ENCODE assay signal across 24 cellular contexts in genomic region chr1:58566339-58566738, GRCh38. TPM values are rescaled to one million over a fixed set of nuclear protein-coding genes. Genes with fewer than 3 reads are reported as not detected.
DNase-seq lines count a peak whose midpoint lies in the region; ATAC-seq, FAIRE-seq and TF ChIP-seq lines count a peak whose summit lies in the region.
"Had no signal": no experiment of that assay in that cellular context is flagged by ENCODE, and none has a peak within 500 bp of the region (broad histone marks: within the 10 kb centered on the region; RNA-seq: fewer than 3 reads in every experiment).

No MANE protein-coding gene starts in this region.

- no peak for TF ChIP-seq RAD21 in K562 (CRISPR knock-in tag; conservative IDR thresholded peaks at IDR 0.05 in 1 of 2, IDR thresholded peaks at IDR 0.05 in 1 of 2)

- ATAC-seq in K562: no peak
- no peak for ATAC-seq in GM18520 (IDR thresholded peaks at IDR 0.05; ENCODE audit: unreplicated experiment)
- ATAC-seq: GM12878 had no signal

- WGBS in K562 (ENCODE audit: insufficient coverage, low coverage, missing lambda C conversion rate): 20% methylated on average over 3 of the region's 3 CpGs

- H4K20me1 ChIP-seq in K562 (replicated peaks; ENCODE audit: control insufficient read depth, insufficient read depth, low read length): no peaks in the 10 kb centered on the region
- H4K20me1 ChIP-seq: BLaER1 had no signal

- no peaks in the 10 kb centered on the region for H3K9me3 ChIP-seq in HAP-1
- no peaks in the 10 kb centered on the region for H3K9me3 ChIP-seq in K562 (replicated peaks; ENCODE audit: control insufficient read depth, insufficient read depth, low read depth, low read length)
- H3K9me3 ChIP-seq: BE2C, BLaER1 had no signal

- no peak overlapping the region for H3K27ac ChIP-seq in K562 (ENCODE audit: extremely low read depth, low read depth, low read length)
- H3K27ac ChIP-seq: BLaER1 had no signal

- no peaks in the 10 kb centered on the region for H3K9me1 ChIP-seq in K562 (ENCODE audit: control insufficient read depth, insufficient read depth, low read length)

- H3K27me3 ChIP-seq in HAP-1 (ENCODE audit: low read depth) (no peaks in the 10 kb centered on the region), K562 (ENCODE audit: control insufficient read depth in 2 of 2, insufficient read depth in 2 of 2, low read length in 2 of 2) (peaks cover 3 to 4% of the 10 kb centered on the region in 2 experiments; a peak in 1 of 5 replicates)
- H3K27me3 ChIP-seq: BE2C, BLaER1 had no signal

- TF ChIP-seq EP300 in K562 (IDR thresholded peaks at IDR 0.05; ENCODE audit: low read length): no peak

- H3K9ac ChIP-seq in K562 (ENCODE audit: insufficient read depth in 1 of 2, low read depth in 2 of 2, low read length in 2 of 2): no peak overlapping the region
- H3K9ac ChIP-seq: BLaER1 had no signal

- POLR2A ChIA-PET in K562 (lab: Yijun Ruan, JAX): interaction anchor here (0.6 kb wide), 1 partner anchor 183 kb away, joined by 3 read pairs; no protein-coding TSS in a partner anchor

- no peak for TF ChIP-seq CTCF in K562 (IDR thresholded peaks at IDR 0.05 in 2 of 3, conservative IDR thresholded peaks at IDR 0.05 in 1 of 3; ENCODE audit: insufficient read depth in 2 of 3, low read depth in 1 of 3, low read length in 3 of 3)

- intact Hi-C loops in K562 (cut with micrococcal nuclease): no loop called here

- H3K4me3 ChIP-seq in HAP-1 (no peak overlapping the region), K562 (no peak overlapping the region)
- H3K4me3 ChIP-seq: BLaER1, GM12878 had no signal

- peak; percentile 14 to 60 for DNase-seq in HAP-1 (ENCODE audit: low spot score in 2 of 2)
- DNase-seq in K562 (ENCODE audit: extremely low read depth in 1 of 4, low spot score in 3 of 4): no peak
- no peak for DNase-seq in D341Med (ENCODE audit: low spot score)
- no peak for DNase-seq in G401 (ENCODE audit: low spot score)
- DNase-seq: 8988T; ACHN; BE2C; C1 segment of cervical spinal cord; CD4-positive, alpha-beta memory T cell; CD4-positive, CD25-positive, alpha-beta regulatory T cell; CD8-positive, alpha-beta memory T cell; COR-L47; DMS79 treated with DMSO at 0.1 percent for 48 hours; GDM1 had no signal

- in situ Hi-C loops in HAP-1 (cut with MboI; ENCODE audit: low sequenced_read_pairs): no loop called here
- in situ Hi-C loops in K562 (cut with MboI): no loop called here
- in situ Hi-C loops in G401 (cut with HindIII; ENCODE audit: low sequenced_read_pairs): no loop called here

- peak overlapping the region; percentile 39; the same call in 1 of the 2 replicates for H2AFZ ChIP-seq in K562 (ENCODE audit: low read depth, low read length)

- no peak overlapping the region for H3K4me2 ChIP-seq in K562 (ENCODE audit: insufficient read depth, low read length)
- H3K4me2 ChIP-seq: BLaER1 had no signal

- no peak for TF ChIP-seq POLR2A in K562 (conservative IDR thresholded peaks at IDR 0.05)

- FAIRE-seq in K562 (lab: Jason Lieb, UNC): no peak
- FAIRE-seq: A204.1, D721Med, GM12878, GM12892, GM18507, GM19239 had no signal

- H3K4me1 ChIP-seq in HAP-1: peaks cover 3% of the 10 kb centered on the region
- H3K4me1 ChIP-seq in K562 (replicated peaks in 1 of 2; ENCODE audit: control insufficient read depth in 2 of 2, insufficient read depth in 2 of 2, low read length in 2 of 2): no peaks in the 10 kb centered on the region; a peak in 1 of 5 replicates
- H3K4me1 ChIP-seq: BE2C, BLaER1 had no signal

- H3K36me3 ChIP-seq in HAP-1 (replicated peaks) (no peaks in the 10 kb centered on the region), K562 (ENCODE audit: control insufficient read depth, insufficient read depth, low read length) (no peaks in the 10 kb centered on the region)
- H3K36me3 ChIP-seq: BE2C, BLaER1 had no signal

- no peaks in the 10 kb centered on the region for H3K79me2 ChIP-seq in K562 (ENCODE audit: control insufficient read depth, insufficient read depth, low read length)

- no TSS peak for BruUV-seq in K562 (replicated peaks; lab: Mats Ljungman, UMichigan)

- CTCF ChIA-PET in K562 (lab: Yijun Ruan, JAX; ENCODE audit: low intra/inter-chr PET ratio): no interaction called here

TF ChIP-seq in K562, 482 proteins besides CTCF, POLR2A, EP300 and RAD21 (continues in another document):
- TF ChIP-seq XRCC5 (IDR thresholded peaks at IDR 0.05; ENCODE audit: low read depth, low read length) (no peak), BCLAF1 (IDR thresholded peaks at IDR 0.05; ENCODE audit: borderline replicate concordance in 1 of 2, control insufficient read depth in 1 of 2, low read depth in 2 of 2, low read length in 1 of 2) (no peak), ZNF23 (CRISPR knock-in tag; IDR thresholded peaks at IDR 0.05) (no peak), ZEB2 (IDR thresholded peaks at IDR 0.05) (no peak), ZNF584 (CRISPR knock-in tag; IDR thresholded peaks at IDR 0.05; ENCODE audit: low read depth) (no peak), SMAD4 (CRISPR knock-in tag; conservative IDR thresholded peaks at IDR 0.05) (no peak), PCBP1 (IDR thresholded peaks at IDR 0.05; ENCODE audit: low read depth, low read length, poor library complexity, severe bottlenecking) (no peak), ELK1 (CRISPR knock-in tag; IDR thresholded peaks at IDR 0.05) (no peak)

RNA-seq across cellular contexts. Expression of gene TACSTD2, which starts 10.7 kb away (rescaled TPM):
- not detected in 2 replicates for total RNA-seq in K562 (2011; cell fraction: chromatin; rRNA removed; ENCODE audit: low replicate concordance)
- not detected in 2 replicates for total RNA-seq in K562 (2011; cell fraction: nucleolus; rRNA removed)
- total RNA-seq in K562 (2011; cell fraction: nucleoplasm; rRNA removed): not detected in 2 replicates
- total RNA-seq in K562 (2014; rRNA removed) (not detected in 2 replicates), K562 (2014; rRNA removed; fragmentation: Illumina TruSeq; extraction: Trizol) (not detected in 2 replicates), K562 (2015; rRNA removed; fragmentation: Illumina TruSeq; extraction: Trizol) (not detected in 2 replicates), K562 (2021) (0.16 and 0.31 TPM in 2 replicates)
- polyA plus RNA-seq in K562 (2011; rRNA removed) (0.04 and 0.07 TPM in 2 replicates), K562 (2014; fragmentation: Illumina TruSeq; extraction: Trizol) (not detected in 2 replicates), K562 (2014; fragmentation: Nextera tagmentation; extraction: Ambion mirVana) (not detected), K562 (2014; rRNA removed) (not detected in 2 replicates)
- 0.04 TPM in 2 replicates for polyA plus RNA-seq in K562 (2011; cell fraction: cytosol; rRNA removed)
- polyA plus RNA-seq in K562 (2011; cell fraction: nucleus; rRNA removed): 0.09 and 0.22 TPM in 2 replicates
- not detected in 2 replicates for polyA plus RNA-seq in K562 (2012)
- polyA minus RNA-seq in K562 (2011; rRNA and poly(A)+ RNA removed): not detected in 2 replicates
- polyA minus RNA-seq in K562 (2011; cell fraction: cytosol; rRNA and poly(A)+ RNA removed): not detected in 2 replicates
- not detected in 2 replicates for polyA minus RNA-seq in K562 (2011; cell fraction: nucleus; rRNA and poly(A)+ RNA removed)
- not detected in 2 replicates for total RNA-seq in G401 (2014; rRNA removed; shearing (Covaris generic))
- total RNA-seq: A673; CD4-positive, alpha-beta memory T cell; CD4-positive, CD25-positive, alpha-beta regulatory T cell; CD8-positive, alpha-beta memory T cell had no signal
- polyA plus RNA-seq: CD14-positive monocyte; CD4-positive, alpha-beta memory T cell; CD8-positive, alpha-beta memory T cell had no signal

RNA-seq across cellular contexts. Expression of gene OMA1, which starts 19.8 kb away (rescaled TPM):
- total RNA-seq in K562 (2011; cell fraction: chromatin; rRNA removed; ENCODE audit: low replicate concordance): 8.7 and 27.5 TPM in 2 replicates
- 5.8 and 8.2 TPM in 2 replicates for total RNA-seq in K562 (2011; cell fraction: nucleolus; rRNA removed)
- 12.0 and 27.3 TPM in 2 replicates for total RNA-seq in K562 (2011; cell fraction: nucleoplasm; rRNA removed)
- total RNA-seq in K562 (2014; rRNA removed): 16.6 and 18.8 TPM in 2 replicates
- 38.3 and 42.2 TPM in 2 replicates for total RNA-seq in K562 (2014; rRNA removed; fragmentation: Illumina TruSeq; extraction: Trizol)
- total RNA-seq in K562 (2015; rRNA removed; fragmentation: Illumina TruSeq; extraction: Trizol): 35.1 and 41.1 TPM in 2 replicates
- 17.6 and 19.3 TPM in 2 replicates for total RNA-seq in K562 (2021)
- 30.8 and 33.0 TPM in 2 replicates for polyA plus RNA-seq in K562 (2011; rRNA removed)
- polyA plus RNA-seq in K562 (2011; cell fraction: cytosol; rRNA removed): 6.7 and 14.7 TPM in 2 replicates
- polyA plus RNA-seq in K562 (2011; cell fraction: nucleus; rRNA removed): 13.3 and 24.9 TPM in 2 replicates
- 20.9 and 22.4 TPM in 2 replicates for polyA plus RNA-seq in K562 (2012)
- polyA plus RNA-seq in K562 (2014; fragmentation: Illumina TruSeq; extraction: Trizol): 20.9 and 33.5 TPM in 2 replicates
- polyA plus RNA-seq in K562 (2014; fragmentation: Nextera tagmentation; extraction: Ambion mirVana): 10 to 100 TPM; 43.1 to 51.5 TPM
- polyA plus RNA-seq in K562 (2014; rRNA removed): 23.6 and 26.1 TPM in 2 replicates
- polyA minus RNA-seq in K562 (2011; rRNA and poly(A)+ RNA removed): 30.2 and 35.1 TPM in 2 replicates
- polyA minus RNA-seq in K562 (2011; cell fraction: cytosol; rRNA and poly(A)+ RNA removed): 12.4 and 13.9 TPM in 2 replicates
- 7.3 and 13.7 TPM in 2 replicates for polyA minus RNA-seq in K562 (2011; cell fraction: nucleus; rRNA and poly(A)+ RNA removed)
- total RNA-seq in G401 (2014; rRNA removed; shearing (Covaris generic)): 22.1 and 24.6 TPM in 2 replicates

Comparison
In these comparisons a context has a peak if more than half of its experiments do, and no peak if none do; other contexts are left out.
1. DNase-seq: peak in HAP-1 (2 of 2); none in K562 (0 of 4), D341Med (single experiment) and G401 (single experiment).